Comparison of ENCODE assay signal across 32 cellular contexts in the genomic region with DNA sequence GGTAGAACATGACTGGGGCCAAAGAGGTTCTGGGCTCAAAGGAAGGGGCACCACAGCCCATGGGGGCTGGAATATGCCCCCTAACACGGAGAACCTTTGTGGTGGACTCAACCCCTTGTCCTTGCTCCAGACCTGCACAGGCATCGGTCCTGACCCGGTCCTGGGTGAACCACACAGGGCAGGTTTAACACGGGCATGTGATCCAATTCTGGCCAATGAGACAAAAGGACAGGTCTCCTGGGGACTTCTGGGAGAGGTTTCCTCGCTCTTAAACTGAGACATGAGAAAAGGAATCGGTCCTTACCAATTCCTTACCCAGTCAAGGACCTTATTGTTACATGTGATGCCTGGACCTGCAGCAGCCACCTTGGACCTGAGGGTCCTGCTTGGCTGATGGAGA. TPM values are rescaled to one million over a fixed set of nuclear protein-coding genes. Genes with fewer than 3 reads are reported as not detected.
"Had no signal": no experiment of that assay in that cellular context is flagged by ENCODE, and none has a peak within 500 bp of the region (broad histone marks: within the 10 kb centered on the region; RNA-seq: fewer than 3 reads in every experiment).

No MANE protein-coding gene starts in this region.

- H3K4me3 ChIP-seq: Peyer's patch, SJSA1 had no signal

- H3K27ac ChIP-seq: brain microvascular endothelial cell, Peyer's patch, SJSA1, VCaP had no signal

- H3K9me3 Mint-ChIP-seq: activated CD4-positive, alpha-beta memory T cell treated with anti-CD3 and anti-CD28 coated beads, Interleukin-2, amount 10 ng/mL, durations not matched to agents 7 days and 5 days; activated naive CD4-positive, alpha-beta T cell treated with anti-CD3 and anti-CD28 coated beads, Interleukin-2, amount 10 ng/mL, durations not matched to agents 7 days and 5 days; activated naive CD8-positive, alpha-beta T cell treated with anti-CD3 and anti-CD28 coated beads, Interleukin-2, amount 50 U/mL, for 24 hours; T-helper 1 cell treated with Interleukin-12 subunit alpha and Interleukin-12 subunit beta and Interleukin-4 antibody, amounts not matched to agents 30 μg/mL and 1 μg/mL, for 36 hours had no signal

- H3K4me2 ChIP-seq: SK-N-SH had no signal

- H3K4me1 ChIP-seq: SJSA1 had no signal

- H3K36me3 ChIP-seq: brain microvascular endothelial cell, Peyer's patch, SJSA1 had no signal

- H3K27ac Mint-ChIP-seq: activated CD4-positive, alpha-beta memory T cell treated with anti-CD3 and anti-CD28 coated beads, Interleukin-2, amount 10 ng/mL, durations not matched to agents 7 days and 5 days; activated CD8-positive, alpha-beta memory T cell treated with anti-CD3 and anti-CD28 coated beads, Interleukin-2, amount 10 ng/mL, durations not matched to agents 7 days and 5 days; activated naive CD4-positive, alpha-beta T cell treated with anti-CD3 and anti-CD28 coated beads, Interleukin-2, amount 10 ng/mL, durations not matched to agents 7 days and 5 days; activated naive CD8-positive, alpha-beta T cell; T-helper 1 cell treated with Interleukin-12 subunit alpha and Interleukin-12 subunit beta and Interleukin-4 antibody, amounts not matched to agents 30 μg/mL and 1 μg/mL, for 36 hours had no signal

- H3K9me3 ChIP-seq: Peyer's patch, SJSA1, SK-N-SH had no signal

- DNase-seq: activated CD4-positive, alpha-beta memory T cell treated with anti-CD3 and anti-CD28 coated beads, Interleukin-2, amount 10 ng/mL, durations not matched to agents 7 days and 5 days; activated CD4-positive, alpha-beta T cell treated with anti-CD3 and anti-CD28 coated beads for 1 hour; activated CD4-positive, alpha-beta T cell treated with anti-CD3 and anti-CD28 coated beads for 48 hours; activated CD4-positive, CD25-positive, alpha-beta regulatory T cell; activated CD8-positive, alpha-beta memory T cell treated with anti-CD3 and anti-CD28 coated beads for 24 hours; activated CD8-positive, alpha-beta memory T cell treated with anti-CD3 and anti-CD28 coated beads, Interleukin-2, amount 10 ng/mL, durations not matched to agents 7 days and 5 days; activated CD8-positive, alpha-beta memory T cell treated with anti-CD3 and anti-CD28 coated beads, Interleukin-2, amount 50 U/mL, for 48 hours; activated effector memory CD4-positive, alpha-beta T cell treated with Interleukin-2 at 50 U/mL for 16 hours; activated naive CD4-positive, alpha-beta T cell treated with anti-CD3 and anti-CD28 coated beads, Interleukin-2, amount 10 ng/mL, durations not matched to agents 7 days and 5 days; activated naive CD8-positive, alpha-beta T cell treated with anti-CD3 and anti-CD28 coated beads, Interleukin-2, amount 50 U/mL, for 24 hours; activated T-cell treated with anti-CD3 and anti-CD28 coated beads, Interleukin-2, amount 50 U/mL, for 48 hours; anterior cingulate cortex; brain microvascular endothelial cell; central memory CD4-positive, alpha-beta T cell; Karpas-422; NCI-H1105; NCI-H1417 treated with DMSO at 0.1 percent for 48 hours; NCI-H187 treated with DMSO at 0.1 percent for 48 hours; NCI-H2081; NCI-H226; NCI-H446 treated with DMSO at 0.1 percent for 48 hours; NCI-H69; NK-92 treated with Interleukin-12 subunit alpha and Interleukin-12 subunit beta, amount 100 ng/mL, for 24 hours; PC-3; Peyer's patch; RPMI8226; SK-N-SH had no signal

- H3K9ac ChIP-seq: SK-N-SH had no signal

- ATAC-seq: activated CD8-positive, alpha-beta memory T cell treated with anti-CD3 and anti-CD28 coated beads, Interleukin-2, amount 10 ng/mL, durations not matched to agents 7 days and 5 days; activated naive CD8-positive, alpha-beta T cell treated with anti-CD3 and anti-CD28 coated beads, Interleukin-2, amount 50 U/mL, for 24 hours; PC-3 had no signal

- H3K36me3 Mint-ChIP-seq: activated CD8-positive, alpha-beta memory T cell treated with anti-CD3 and anti-CD28 coated beads, Interleukin-2, amount 10 ng/mL, durations not matched to agents 7 days and 5 days; activated naive CD4-positive, alpha-beta T cell treated with anti-CD3 and anti-CD28 coated beads, Interleukin-2, amount 10 ng/mL, durations not matched to agents 7 days and 5 days; activated naive CD8-positive, alpha-beta T cell had no signal

- H3K4me3 Mint-ChIP-seq: activated CD4-positive, alpha-beta memory T cell treated with anti-CD3 and anti-CD28 coated beads, Interleukin-2, amount 10 ng/mL, durations not matched to agents 7 days and 5 days; activated CD8-positive, alpha-beta memory T cell treated with anti-CD3 and anti-CD28 coated beads, Interleukin-2, amount 10 ng/mL, durations not matched to agents 7 days and 5 days; activated naive CD4-positive, alpha-beta T cell treated with anti-CD3 and anti-CD28 coated beads, Interleukin-2, amount 10 ng/mL, durations not matched to agents 7 days and 5 days; activated naive CD8-positive, alpha-beta T cell; activated naive CD8-positive, alpha-beta T cell treated with anti-CD3 and anti-CD28 coated beads, Interleukin-2, amount 50 U/mL, for 24 hours; T-helper 1 cell treated with Interleukin-12 subunit alpha and Interleukin-12 subunit beta and Interleukin-4 antibody, amounts not matched to agents 30 μg/mL and 1 μg/mL, for 36 hours had no signal

RNA-seq across cellular contexts. Expression of gene DOC2B, which starts 3.7 kb away (rescaled TPM):
- total RNA-seq: activated CD4-positive, alpha-beta memory T cell treated with anti-CD3 and anti-CD28 coated beads, Interleukin-2, amount 10 ng/mL, durations not matched to agents 7 days and 5 days; MCF 10A; SJSA1 had no signal

RNA-seq across cellular contexts. Expression of gene SCGB1C2, which starts 40.4 kb away (rescaled TPM):
- total RNA-seq: activated CD4-positive, alpha-beta memory T cell treated with anti-CD3 and anti-CD28 coated beads, Interleukin-2, amount 10 ng/mL, durations not matched to agents 7 days and 5 days; activated CD8-positive, alpha-beta memory T cell treated with anti-CD3 and anti-CD28 coated beads, Interleukin-2, amount 10 ng/mL, durations not matched to agents 7 days and 5 days; MCF 10A; PC-3; Peyer's patch; SJSA1 had no signal
- polyA plus RNA-seq: SK-N-SH had no signal
